24 cellular contexts compared by ENCODE assay signal in genomic region chr12:87216436-87216835, GRCh38.
DNase-seq lines count a peak whose midpoint lies in the region; ATAC-seq and TF ChIP-seq lines count a peak whose summit lies in the region.
"Had no signal": no experiment of that assay in that cellular context is flagged by ENCODE, and none has a peak within 500 bp of the region (broad histone marks: within the 10 kb centered on the region; RNA-seq: fewer than 3 reads in every experiment).

No MANE protein-coding gene starts in this region.

- H3K4me3 Mint-ChIP-seq in nephron (no peak overlapping the region), glutamatergic neuron (ENCODE audit: unreplicated experiment) (no peak overlapping the region)
- H3K4me3 Mint-ChIP-seq: activated naive CD8-positive, alpha-beta T cell; activated T-helper 17 cell treated with anti-CD3 and anti-CD28 coated beads, Interleukin-2, amount 50 U/mL, for 72 hours; CD4-positive, CD25-positive, alpha-beta regulatory T cell; HFFc6; naive thymus-derived CD4-positive, alpha-beta T cell had no signal

- H3K36me3 Mint-ChIP-seq in nephron (ENCODE audit: low read depth) = no peaks in the 10 kb centered on the region
- H3K36me3 Mint-ChIP-seq in glutamatergic neuron (ENCODE audit: unreplicated experiment) = no peaks in the 10 kb centered on the region
- H3K36me3 Mint-ChIP-seq: activated naive CD8-positive, alpha-beta T cell; CD4-positive, CD25-positive, alpha-beta regulatory T cell; naive thymus-derived CD4-positive, alpha-beta T cell had no signal

- TF ChIP-seq CTCF in nephron (IDR thresholded peaks at IDR 0.05; ENCODE audit: unreplicated experiment in 3 of 3) (no peak), glutamatergic neuron (IDR thresholded peaks at IDR 0.05; ENCODE audit: partially characterized antibody, unreplicated experiment) (no peak)

- H3K9me3 Mint-ChIP-seq in nephron (no peaks in the 10 kb centered on the region), glutamatergic neuron (ENCODE audit: unreplicated experiment) (no peaks in the 10 kb centered on the region)

- peak; percentile 3 for DNase-seq in AG08396 (ENCODE audit: low spot score)
- peak; percentile 36 for DNase-seq in M059J (ENCODE audit: low read depth)
- DNase-seq in fibroblast of gingiva (ENCODE audit: low read depth) = peak; percentile 96
- no peak for DNase-seq in NCI-H1092 treated with DMSO at 0.1 percent for 48 hours (lab: John Stamatoyannopoulos, UW)
- DNase-seq in glutamatergic neuron = no peak
- DNase-seq: activated CD4-positive, alpha-beta T cell treated with anti-CD3 and anti-CD28 coated beads, Interleukin-2, amount 50 U/mL, for 1 hour; CD4-positive, CD25-positive, alpha-beta regulatory T cell; DMS 273 treated with DMSO at 0.1 percent for 48 hours; gastrocnemius medialis; GF-D8; HFFc6; mesendoderm; naive thymus-derived CD4-positive, alpha-beta T cell; NCI-H1930; NCI-H69; stimulated activated CD4-positive, alpha-beta T cell treated with anti-CD3 and anti-CD28 coated beads, Interleukin-15, amount 100 ng/mL, for 24 hours; upper lobe of right lung; WERI-Rb-1 had no signal

- H3K27ac Mint-ChIP-seq in nephron (peak overlapping the region in 2 of 3 experiments; percentile 29 to 73), glutamatergic neuron (ENCODE audit: unreplicated experiment) (no peak overlapping the region)
- H3K27ac Mint-ChIP-seq: activated naive CD8-positive, alpha-beta T cell; activated T-helper 17 cell treated with anti-CD3 and anti-CD28 coated beads, Interleukin-2, amount 50 U/mL, for 72 hours; CD4-positive, CD25-positive, alpha-beta regulatory T cell; HFFc6; naive thymus-derived CD4-positive, alpha-beta T cell had no signal

- H3K4me1 Mint-ChIP-seq in nephron = peaks cover 11% of the 10 kb centered on the region
- no peaks in the 10 kb centered on the region for H3K4me1 Mint-ChIP-seq in glutamatergic neuron (ENCODE audit: low read depth, unreplicated experiment)
- H3K4me1 Mint-ChIP-seq: activated T-helper 17 cell treated with anti-CD3 and anti-CD28 coated beads, Interleukin-2, amount 50 U/mL, for 72 hours; CD4-positive, CD25-positive, alpha-beta regulatory T cell; naive thymus-derived CD4-positive, alpha-beta T cell had no signal

- ATAC-seq in GM21529 (IDR thresholded peaks at IDR 0.05; ENCODE audit: unreplicated experiment) (no peak), GM18861 (IDR thresholded peaks at IDR 0.05; ENCODE audit: unreplicated experiment) (no peak)
- ATAC-seq: activated T-helper 17 cell treated with anti-CD3 and anti-CD28 coated beads, Interleukin-2, amount 50 U/mL, for 72 hours; naive thymus-derived CD4-positive, alpha-beta T cell; SK-N-SH treated with all-trans-retinoic acid at 6 μM for 48 hours; upper lobe of right lung had no signal

- H3K27me3 Mint-ChIP-seq in nephron (ENCODE audit: low read depth) (no peaks in the 10 kb centered on the region), glutamatergic neuron (ENCODE audit: unreplicated experiment) (no peaks in the 10 kb centered on the region)
- H3K27me3 Mint-ChIP-seq: activated naive CD8-positive, alpha-beta T cell; activated T-helper 17 cell treated with anti-CD3 and anti-CD28 coated beads, Interleukin-2, amount 50 U/mL, for 72 hours; CD4-positive, CD25-positive, alpha-beta regulatory T cell; naive thymus-derived CD4-positive, alpha-beta T cell had no signal

Comparison
In these comparisons a context has a peak if more than half of its experiments do, and no peak if none do; other contexts are left out.
1. DNase-seq: peak in AG08396 (single experiment), M059J (single experiment) and fibroblast of gingiva (single experiment); none in NCI-H1092 treated with DMSO at 0.1 percent for 48 hours (single experiment) and glutamatergic neuron (single experiment).